Comparison of ENCODE assay signal across 8 cellular contexts in the genomic region with DNA sequence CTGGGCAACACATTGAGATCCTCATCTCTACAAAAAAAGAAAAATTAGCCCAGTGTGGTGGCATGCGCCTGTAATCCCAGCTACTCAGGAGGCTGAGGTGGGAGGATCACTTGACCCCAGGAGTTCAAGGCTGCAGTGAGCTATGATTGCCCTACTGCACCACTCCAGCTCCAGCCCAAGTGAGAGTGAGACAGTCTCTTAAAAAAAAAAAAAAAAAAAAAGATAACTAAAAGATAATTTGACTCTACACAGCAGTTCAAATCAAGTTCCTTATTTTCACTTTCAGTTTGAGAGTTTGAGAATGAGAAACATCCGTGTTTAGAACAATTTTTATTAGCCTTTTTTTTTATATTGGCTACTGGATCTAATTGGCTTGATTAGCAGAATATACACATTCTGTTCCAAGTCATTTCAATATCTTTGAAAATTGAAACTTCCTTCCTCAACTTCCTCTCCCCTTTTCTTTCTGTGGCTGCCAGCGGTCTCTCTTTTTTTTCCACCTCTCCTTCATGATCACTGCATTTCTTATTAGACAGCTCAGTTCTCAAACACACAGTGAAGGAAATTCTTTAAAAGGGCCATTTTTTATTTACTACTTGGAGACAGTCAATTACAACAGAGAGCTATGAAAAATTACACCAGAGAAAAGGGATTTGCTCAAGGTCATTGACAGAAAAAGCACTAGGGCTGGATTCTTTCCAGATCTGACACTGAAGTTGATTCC.
DNase-seq lines count a peak whose midpoint lies in the region; ATAC-seq, FAIRE-seq and TF ChIP-seq lines count a peak whose summit lies in the region.

No MANE protein-coding gene starts in this region.

- H3K4me3 ChIP-seq in GM12865 (ENCODE audit: low read depth, low read length) = peak overlapping the region; percentile 40
- peak overlapping the region; percentile 67 for H3K4me3 ChIP-seq in OCI-LY3 (ENCODE audit: low read length)
- peak overlapping the region; percentile 25 for H3K4me3 ChIP-seq in rectal smooth muscle tissue (ENCODE audit: low read length)

- H3K36me3 ChIP-seq in OCI-LY3 (replicated peaks; ENCODE audit: low read depth, low read length) = no peaks in the 10 kb centered on the region
- no peaks in the 10 kb centered on the region for H3K36me3 ChIP-seq in rectal smooth muscle tissue (ENCODE audit: control insufficient read depth, insufficient read depth, low read length)

- peak overlapping the region; percentile 76 for H3K9ac ChIP-seq in OCI-LY3 (ENCODE audit: low read length)
- H3K9ac ChIP-seq in rectal smooth muscle tissue (ENCODE audit: low read length) = no peak overlapping the region

- H4K20me1 ChIP-seq in OCI-LY3 (ENCODE audit: insufficient read depth, low read length) = no peaks in the 10 kb centered on the region

- peaks cover 7% of the 10 kb centered on the region for H3K79me2 ChIP-seq in OCI-LY3 (ENCODE audit: low read length)

- H3K9me3 ChIP-seq in OCI-LY3 (ENCODE audit: insufficient read depth, low read length) = peaks cover 4% of the 10 kb centered on the region; the same call in 1 of the 2 replicates

- H3K27me3 ChIP-seq in OCI-LY3 (ENCODE audit: low read depth, low read length) = no peaks in the 10 kb centered on the region
- no peaks in the 10 kb centered on the region for H3K27me3 ChIP-seq in rectal smooth muscle tissue (ENCODE audit: control insufficient read depth, insufficient read depth, low read length)

- H3K27ac ChIP-seq in OCI-LY3 (ENCODE audit: low read length) (peak overlapping the region; percentile 96), rectal smooth muscle tissue (ENCODE audit: low read depth, low read length) (no peak overlapping the region)

- H3K4me2 ChIP-seq in OCI-LY3 (ENCODE audit: low read length) = peak overlapping the region; percentile 85

- H2AFZ ChIP-seq in OCI-LY3 (ENCODE audit: low read depth, low read length) = peak overlapping the region; percentile 84

- ATAC-seq in GM19455 (IDR thresholded peaks at IDR 0.05; ENCODE audit: unreplicated experiment) (no peak), HG03432 (IDR thresholded peaks at IDR 0.05; ENCODE audit: unreplicated experiment) (no peak)

- H3K4me1 ChIP-seq in OCI-LY3 (ENCODE audit: low read length) = peaks cover 50% of the 10 kb centered on the region
- H3K4me1 ChIP-seq in rectal smooth muscle tissue (ENCODE audit: control insufficient read depth, insufficient read depth, low read length) = no peaks in the 10 kb centered on the region

- FAIRE-seq in endometrium (lab: Jason Lieb, UNC) = peak; percentile 41

- DNase-seq in GM12865 (ENCODE audit: low read depth) = peak; percentile 32
- no peak for DNase-seq in NCI-H2029 (lab: John Stamatoyannopoulos, UW)
- no peak for DNase-seq in NCI-H2196 (lab: John Stamatoyannopoulos, UW; ENCODE audit: unreplicated experiment)

- TF ChIP-seq CTCF in GM12865 (IDR thresholded peaks at IDR 0.05; ENCODE audit: insufficient read depth, low read depth, low read length, missing control alignments) = no peak
- TF ChIP-seq CTCF in OCI-LY3 (IDR thresholded peaks at IDR 0.05; ENCODE audit: low read depth, low read length) = no peak
